8 cellular contexts compared by ENCODE assay signal in the genomic region with DNA sequence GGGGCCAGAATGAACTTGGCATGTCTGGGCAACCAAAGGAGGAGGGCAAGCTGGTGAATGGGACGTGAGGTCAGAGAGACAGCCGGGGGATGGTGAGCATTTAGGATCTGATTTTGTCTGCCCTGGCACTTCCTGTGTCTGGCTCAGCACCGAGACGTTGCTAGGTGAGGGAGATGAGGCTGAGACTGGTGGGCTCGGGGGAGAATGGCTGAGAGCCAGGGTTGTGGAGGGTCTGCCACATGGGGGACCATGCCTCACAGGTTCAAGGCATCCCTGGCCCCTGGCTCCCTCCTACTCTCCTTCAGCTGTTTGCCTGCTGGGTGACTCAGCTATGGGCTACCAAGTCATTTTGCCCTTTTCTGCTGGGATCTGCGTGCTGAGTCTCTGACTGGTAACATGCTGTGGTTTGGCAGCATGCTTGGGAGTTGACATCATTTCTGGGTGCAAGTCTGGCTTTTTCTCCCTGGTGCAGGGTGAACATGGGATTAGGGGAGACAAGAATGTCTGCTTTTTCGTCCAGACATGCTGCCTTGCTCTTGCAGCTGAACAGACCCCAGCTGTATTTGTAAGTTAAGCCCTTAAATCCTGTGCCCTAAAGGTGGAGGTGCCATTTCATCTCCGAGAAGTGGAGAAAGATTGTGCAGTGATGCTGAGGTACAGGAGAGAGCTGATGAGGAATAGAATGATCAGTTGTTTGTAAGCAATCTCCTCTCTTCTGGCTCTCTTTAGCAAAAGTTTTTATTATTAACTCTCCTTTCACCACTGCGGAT. TPM values are rescaled to one million over a fixed set of nuclear protein-coding genes. Genes with fewer than 3 reads are reported as not detected.
DNase-seq lines count a peak whose midpoint lies in the region; ATAC-seq and TF ChIP-seq lines count a peak whose summit lies in the region.

No MANE protein-coding gene starts in this region.

- peaks cover 28% of the 10 kb centered on the region for H3K36me3 Mint-ChIP-seq in stimulated activated effector memory CD8-positive, alpha-beta T cell treated with anti-CD3 and anti-CD28 coated beads, Interleukin-12 subunit alpha, Interleukin-12 subunit beta, amount 100 ng/mL, for 72 hours

- no peaks in the 10 kb centered on the region for H3K9me3 ChIP-seq in ascending aorta
- H3K9me3 ChIP-seq in left lung = no peaks in the 10 kb centered on the region

- H3K27ac Mint-ChIP-seq in stimulated activated effector memory CD8-positive, alpha-beta T cell treated with anti-CD3 and anti-CD28 coated beads, Interleukin-12 subunit alpha, Interleukin-12 subunit beta, amount 100 ng/mL, for 72 hours = peak overlapping the region; percentile 85

- peaks cover 59% of the 10 kb centered on the region for H3K4me1 Mint-ChIP-seq in stimulated activated effector memory CD8-positive, alpha-beta T cell treated with anti-CD3 and anti-CD28 coated beads, Interleukin-12 subunit alpha, Interleukin-12 subunit beta, amount 100 ng/mL, for 72 hours

- no peaks in the 10 kb centered on the region for H3K36me3 ChIP-seq in ascending aorta
- peaks cover 0 to 10% of the 10 kb centered on the region in 2 donors for H3K36me3 ChIP-seq in left lung

- H3K27ac ChIP-seq in ascending aorta = peak overlapping the region; percentile 92 to 95
- H3K27ac ChIP-seq in left lung = peak overlapping the region; percentile 53 to 54

- peaks cover 7% of the 10 kb centered on the region for H3K9me3 Mint-ChIP-seq in stimulated activated effector memory CD8-positive, alpha-beta T cell treated with anti-CD3 and anti-CD28 coated beads, Interleukin-12 subunit alpha, Interleukin-12 subunit beta, amount 100 ng/mL, for 72 hours

- DNase-seq in NCI-H82 (lab: John Stamatoyannopoulos, UW) (peak; percentile 56), NCI-H82 treated with DMSO at 0.1 percent for 48 hours (lab: John Stamatoyannopoulos, UW; ENCODE audit: unreplicated experiment) (no peak), RPMI7951 (ENCODE audit: low read depth) (peak; percentile 97), ascending aorta (ENCODE audit: low spot score in 2 of 2) (peak; percentile 75 to 95), left lung (peak in 1 of 2 donors; percentile 67), CD1c-positive myeloid dendritic cell (ENCODE audit: extremely low spot score) (no peak)
- DNase-seq in stimulated activated effector memory CD8-positive, alpha-beta T cell treated with anti-CD3 and anti-CD28 coated beads, Interleukin-12 subunit alpha, Interleukin-12 subunit beta, amount 100 ng/mL, for 72 hours (ENCODE audit: low spot score in 2 of 2) = peak; percentile 44 to 78

- peak; percentile 87 for ATAC-seq in left lung
- peak; percentile 99 for ATAC-seq in stimulated activated effector memory CD8-positive, alpha-beta T cell treated with anti-CD3 and anti-CD28 coated beads, Interleukin-12 subunit alpha, Interleukin-12 subunit beta, amount 100 ng/mL, for 72 hours
- ATAC-seq in HG03432 (IDR thresholded peaks at IDR 0.05; ENCODE audit: unreplicated experiment) = no peak

- H3K4me1 ChIP-seq in ascending aorta (peaks cover 30 to 63% of the 10 kb centered on the region in 2 donors), left lung (peaks cover 21 to 47% of the 10 kb centered on the region in 2 donors)

- TF ChIP-seq CTCF in ascending aorta (IDR thresholded peaks at IDR 0.05) = no peak
- TF ChIP-seq CTCF in left lung (IDR thresholded peaks at IDR 0.05) = no peak

- peak overlapping the region; percentile 47 for H3K4me3 Mint-ChIP-seq in stimulated activated effector memory CD8-positive, alpha-beta T cell treated with anti-CD3 and anti-CD28 coated beads, Interleukin-12 subunit alpha, Interleukin-12 subunit beta, amount 100 ng/mL, for 72 hours

- H3K27me3 ChIP-seq in ascending aorta (no peaks in the 10 kb centered on the region), left lung (no peaks in the 10 kb centered on the region)

- intact Hi-C loops in ascending aorta (cut with DNase I) (loop anchor here (2.0 kb wide), 3 partner anchors 18 to 130 kb away; a partner anchor contains a TSS), left lung (cut with DNase I) (no loop called here)

- H3K4me3 ChIP-seq in ascending aorta (peak overlapping the region in 1 of 2 donors; percentile 12), left lung (no peak overlapping the region)

RNA-seq across cellular contexts. Expression of a gene that starts 17.6 kb away (rescaled TPM):
- 26.6 and 33.3 TPM in 2 replicates for total RNA-seq in RPMI7951 (2014; rRNA removed; shearing (Covaris generic))
- total RNA-seq in ascending aorta (129 TPM), left lung (100 to 1,000 TPM in 1 of 2 donors, 10 to 100 TPM in 1; 79.5 to 114 TPM)

Comparison
In these comparisons a context has a peak if more than half of its experiments do, and no peak if none do; other contexts are left out.
1. DNase-seq: peak in NCI-H82 (single experiment), RPMI7951 (single experiment), ascending aorta (2 of 2) and stimulated activated effector memory CD8-positive, alpha-beta T cell treated with anti-CD3 and anti-CD28 coated beads, Interleukin-12 subunit alpha, Interleukin-12 subunit beta, amount 100 ng/mL, for 72 hours (2 of 2); none in NCI-H82 treated with DMSO at 0.1 percent for 48 hours (single experiment) and CD1c-positive myeloid dendritic cell (single experiment).